Comparison of ENCODE assay signal across 1 cellular context in genomic region chr11:78069465-78069864, GRCh38.
A peak's percentile ranks its signal among the peaks of the same experiment; 100 is the strongest.
TF ChIP-seq lines count a peak whose summit lies in the region.

No MANE protein-coding gene starts in this region.

TF ChIP-seq in HepG2, 621 proteins besides CTCF, POLR2A, EP300 and RAD21:
- TF ChIP-seq RBM22 (optimal IDR thresholded peaks at IDR 0.05; ENCODE audit: low read length) (peak; percentile 61), FIP1L1 (IDR thresholded peaks at IDR 0.05; ENCODE audit: borderline replicate concordance, insufficient read depth, low read depth, low read length) (no peak), ZNF780A (CRISPR knock-in tag; IDR thresholded peaks at IDR 0.05) (no peak), GPBP1L1 (CRISPR knock-in tag; IDR thresholded peaks at IDR 0.05) (no peak), EEA1 (CRISPR knock-in tag; IDR thresholded peaks at IDR 0.05; ENCODE audit: borderline replicate concordance) (no peak), ZBTB37 (CRISPR knock-in tag; IDR thresholded peaks at IDR 0.05) (no peak), MLLT10 (CRISPR knock-in tag; IDR thresholded peaks at IDR 0.05) (no peak), LCORL (IDR thresholded peaks at IDR 0.05) (0 out of 2 replicates have a peak, but pooled peaks have one; percentile 32), LCORL (CRISPR knock-in tag; IDR thresholded peaks at IDR 0.05) (no peak)
